ENCODE assay signal across 8 cellular contexts in genomic region chr1:93448983-93449805, GRCh38. TPM values are rescaled to one million over a fixed set of nuclear protein-coding genes. Genes with fewer than 3 reads are reported as not detected.
DNase-seq lines count a peak whose midpoint lies in the region; ATAC-seq and TF ChIP-seq lines count a peak whose summit lies in the region.

No MANE protein-coding gene starts in this region.

- TF ChIP-seq CTCF in WERI-Rb-1 (IDR thresholded peaks at IDR 0.05; ENCODE audit: low read depth, low read length): peak; percentile 54; the same call in 1 of the 2 replicates
- TF ChIP-seq CTCF in foreskin keratinocyte (conservative IDR thresholded peaks at IDR 0.05): peak; percentile 34
- TF ChIP-seq CTCF in ovary (IDR thresholded peaks at IDR 0.05): no peak

- peaks cover 8% of the 10 kb centered on the region for H3K36me3 ChIP-seq in WERI-Rb-1
- H3K36me3 ChIP-seq in ovary: no peaks in the 10 kb centered on the region

- peak; percentile 5 for ATAC-seq in foreskin keratinocyte
- ATAC-seq in HG03196 (IDR thresholded peaks at IDR 0.05; ENCODE audit: unreplicated experiment): no peak
- no peak for ATAC-seq in HG03354 (IDR thresholded peaks at IDR 0.05; ENCODE audit: poor library complexity, severe bottlenecking, unreplicated experiment)

- DNase-seq in DMS79 (lab: John Stamatoyannopoulos, UW) (peak; percentile 32), WERI-Rb-1 (peak; percentile 64), foreskin keratinocyte (peak; percentile 21 to 47), ovary (peak in 2 of 5 donors; percentile 27 to 34), NOMO-1 (lab: John Stamatoyannopoulos, UW; ENCODE audit: unreplicated experiment in 2 of 2) (no peak)

- TF ChIP-seq POLR2A in ovary (IDR thresholded peaks at IDR 0.05): no peak

- no peak for TF ChIP-seq RAD21 in Ishikawa (IDR thresholded peaks at IDR 0.05; ENCODE audit: low read depth)

- peak overlapping the region; percentile 90 for H3K4me3 ChIP-seq in WERI-Rb-1 (ENCODE audit: low read depth, low read length)
- peak overlapping the region; percentile 89 for H3K4me3 ChIP-seq in ovary

- TF ChIP-seq EP300 in Ishikawa (IDR thresholded peaks at IDR 0.05; ENCODE audit: borderline replicate concordance): 0 out of 2 replicates have a peak, but pooled peaks have one; percentile 43
- TF ChIP-seq EP300 in ovary (IDR thresholded peaks at IDR 0.05): no peak

- H3K9me3 ChIP-seq in WERI-Rb-1 (ENCODE audit: severe bottlenecking) (no peaks in the 10 kb centered on the region), ovary (no peaks in the 10 kb centered on the region)

- no peaks in the 10 kb centered on the region for H3K27me3 ChIP-seq in WERI-Rb-1 (ENCODE audit: insufficient read depth, low read depth, severe bottlenecking)
- H3K27me3 ChIP-seq in foreskin keratinocyte: no peaks in the 10 kb centered on the region
- H3K27me3 ChIP-seq in ovary: no peaks in the 10 kb centered on the region

- 1% methylated on average over 27 of the region's 27 CpGs for WGBS in ovary, 3 donors

- peak overlapping the region; percentile 96 for H3K27ac ChIP-seq in WERI-Rb-1
- H3K27ac ChIP-seq in foreskin keratinocyte: no peak overlapping the region
- peak overlapping the region in 1 of 2 donors; percentile 74 for H3K27ac ChIP-seq in ovary

- peaks cover 18% of the 10 kb centered on the region for H3K4me1 ChIP-seq in foreskin keratinocyte
- H3K4me1 ChIP-seq in ovary (ENCODE audit: insufficient read depth): no peaks in the 10 kb centered on the region

- intact Hi-C loops in ovary (cut with DNase I): loop anchor here in 1 of 4 donors (5.0 to 10.0 kb wide), 4 partner anchors 166 to 573 kb away; no protein-coding TSS in a partner anchor

TF ChIP-seq in Ishikawa, 13 proteins besides CTCF, POLR2A, EP300 and RAD21:
- TF ChIP-seq ZBTB7A (IDR thresholded peaks at IDR 0.05; ENCODE audit: low read depth) (peak; percentile 92), NFIC (IDR thresholded peaks at IDR 0.05) (0 out of 2 replicates have a peak, but pooled peaks have one; percentile 6), REST (IDR thresholded peaks at IDR 0.05; ENCODE audit: low read depth) (no peak), TCF12 (IDR thresholded peaks at IDR 0.05; ENCODE audit: low read depth) (0 out of 2 replicates have a peak, but pooled peaks have one; percentile 33), YY1 (IDR thresholded peaks at IDR 0.05; ENCODE audit: low read depth) (no peak), USF1 (IDR thresholded peaks at IDR 0.05) (no peak), FOXM1 (IDR thresholded peaks at IDR 0.05; ENCODE audit: borderline replicate concordance, low read depth) (no peak), TAF1 (IDR thresholded peaks at IDR 0.05; ENCODE audit: low read depth) (no peak; the same call in 1 of the 2 replicates), CEBPB (IDR thresholded peaks at IDR 0.05) (peak; percentile 82), EGR1 (IDR thresholded peaks at IDR 0.05) (no peak; the same call in 1 of the 2 replicates), MAX (IDR thresholded peaks at IDR 0.05) (0 out of 2 replicates have a peak, but pooled peaks have one; percentile 13), TEAD4 (IDR thresholded peaks at IDR 0.05) (no peak), CREB1 (IDR thresholded peaks at IDR 0.05; ENCODE audit: low read depth) (no peak)

RNA-seq across cellular contexts. Expression of gene FNBP1L, which starts 1.3 kb away (rescaled TPM):
- total RNA-seq in foreskin keratinocyte (15.9 and 18.0 TPM in 2 replicates), ovary (10 to 100 TPM; 16.2 to 27.6 (median 18.4) TPM)
- polyA plus RNA-seq in foreskin keratinocyte (4.9 and 5.3 TPM in 2 replicates), ovary (10 to 100 TPM; 11.9 to 21.2 TPM)

Comparison
In these comparisons a context has a peak if more than half of its experiments do, and no peak if none do; other contexts are left out.
1. DNase-seq: peak in DMS79 (single experiment), WERI-Rb-1 (single experiment) and foreskin keratinocyte (2 of 2); none in NOMO-1 (0 of 2).
2. CTCF ChIP-seq: peak in WERI-Rb-1 (single experiment) and foreskin keratinocyte (single experiment); none in ovary (0 of 3).